ENCODE assay signal across 1 cellular context in genomic region chrX:9997041-9997440, GRCh38.
TF ChIP-seq lines count a peak whose summit lies in the region.

No MANE protein-coding gene starts in this region.

TF ChIP-seq in A549, 52 proteins besides CTCF, POLR2A, EP300 and RAD21:
- no peak for TF ChIP-seq EHF (CRISPR knock-in tag; IDR thresholded peaks at IDR 0.05)
